In genomic region chr5:24909210-24909609, GRCh38 we compare ENCODE assay signal across 26 cellular contexts.
"Had no signal": no experiment of that assay in that cellular context is flagged by ENCODE, and none has a peak within 500 bp of the region (broad histone marks: within the 10 kb centered on the region; RNA-seq: fewer than 3 reads in every experiment).

No MANE protein-coding gene starts in this region.

- H3K27me3 Mint-ChIP-seq: naive B cell; progenitor cell of endocrine pancreas; stimulated activated naive B cell treated with anti-CD40 and anti-IgM and Interleukin-4, amounts not matched to agents 10 μg/mL and 1 μg/mL and 100 μg/mL, for 72 hours had no signal

- DNase-seq: immature natural killer cell; kidney; left colon; left lung; lower lobe of right lung; mammary epithelial cell; mesenchymal stem cell; naive B cell; natural killer cell; nephron progenitor cell; occipital lobe; right lobe of liver; stimulated activated CD4-positive, alpha-beta T cell treated with anti-CD3 and anti-CD28 coated beads, Interleukin-1b, Interleukin-23, amount 100 ng/mL, for 48 hours; stimulated activated CD4-positive, alpha-beta T cell treated with anti-CD3 and anti-CD28 coated beads, Interleukin-2, amount 100 ng/mL, for 48 hours; stimulated activated CD4-positive, alpha-beta T cell treated with anti-CD3 and anti-CD28 coated beads, Interleukin-4, amount 100 ng/mL, for 4 hours; stimulated activated CD8-positive, alpha-beta memory T cell treated with anti-CD3 and anti-CD28 coated beads, Interleukin-4, amount 100 ng/mL, for 48 hours; stimulated activated naive B cell treated with anti-CD40 and anti-IgM and Interleukin-4, amounts not matched to agents 10 μg/mL and 1 μg/mL and 100 μg/mL, for 72 hours; stimulated activated naive CD8-positive, alpha-beta T cell treated with anti-CD3 and anti-CD28 coated beads, Interleukin-15, Interleukin-2, amounts not matched to agents 100 U/mL and 50 U/mL, for 24 hours; stomach; testis; thyroid gland; transverse colon; upper lobe of left lung had no signal

- H3K4me1 Mint-ChIP-seq: immature natural killer cell; mesothelial cell of epicardium; naive B cell; natural killer cell; nephron progenitor cell; neural progenitor cell; stimulated activated naive B cell treated with anti-CD40 and anti-IgM and Interleukin-4, amounts not matched to agents 10 μg/mL and 1 μg/mL and 100 μg/mL, for 72 hours had no signal

- H3K36me3 Mint-ChIP-seq: immature natural killer cell; mesothelial cell of epicardium; naive B cell; natural killer cell; neural progenitor cell; stimulated activated naive B cell treated with anti-CD40 and anti-IgM and Interleukin-4, amounts not matched to agents 10 μg/mL and 1 μg/mL and 100 μg/mL, for 72 hours had no signal

- H3K4me3 Mint-ChIP-seq: immature natural killer cell; mesothelial cell of epicardium; naive B cell; natural killer cell; nephron progenitor cell; neural progenitor cell; stimulated activated naive B cell treated with anti-CD40 and anti-IgM and Interleukin-4, amounts not matched to agents 10 μg/mL and 1 μg/mL and 100 μg/mL, for 72 hours had no signal

- ATAC-seq: left colon; left lung; lower lobe of right lung; natural killer cell; right lobe of liver; stimulated activated naive B cell treated with anti-CD40 and anti-IgM and Interleukin-4, amounts not matched to agents 10 μg/mL and 1 μg/mL and 100 μg/mL, for 72 hours; stimulated activated naive CD8-positive, alpha-beta T cell treated with anti-CD3 and anti-CD28 coated beads, Interleukin-15, Interleukin-2, amounts not matched to agents 100 U/mL and 50 U/mL, for 24 hours had no signal

- H3K27ac Mint-ChIP-seq: immature natural killer cell; mesothelial cell of epicardium; naive B cell; natural killer cell; nephron progenitor cell; neural progenitor cell; progenitor cell of endocrine pancreas; stimulated activated naive B cell treated with anti-CD40 and anti-IgM and Interleukin-4, amounts not matched to agents 10 μg/mL and 1 μg/mL and 100 μg/mL, for 72 hours had no signal

- H3K9me3 Mint-ChIP-seq: nephron progenitor cell, neural progenitor cell had no signal
